In the genomic region with DNA sequence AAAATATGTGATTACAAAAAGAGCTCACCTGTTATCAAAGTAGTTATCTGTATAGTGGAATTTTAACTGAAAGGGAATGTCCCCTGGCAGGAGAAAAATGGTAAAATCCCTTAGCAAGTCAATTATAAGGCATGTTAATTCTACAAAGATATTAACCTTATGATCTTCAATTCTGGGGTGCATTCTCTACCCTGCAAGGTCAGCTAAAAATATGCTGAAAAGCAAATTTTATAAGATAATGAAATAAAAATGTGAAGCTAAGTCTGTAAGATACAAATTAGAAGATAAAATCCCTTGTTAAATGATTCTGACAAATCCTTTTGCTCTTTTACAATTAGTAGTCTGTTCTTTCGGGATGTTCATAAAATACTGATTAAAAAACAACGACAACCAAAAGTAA, we compare ENCODE assay signal across 31 cellular contexts.
"Had no signal": no experiment of that assay in that cellular context is flagged by ENCODE, and none has a peak within 500 bp of the region (broad histone marks: within the 10 kb centered on the region; RNA-seq: fewer than 3 reads in every experiment).

No MANE protein-coding gene starts in this region.

- DNase-seq: hypothalamus; immature natural killer cell; kidney; left colon; left lung; lower lobe of right lung; mammary epithelial cell; mesenchymal stem cell; naive B cell; natural killer cell; nephron progenitor cell; occipital lobe; psoas muscle; stimulated activated CD4-positive, alpha-beta T cell treated with anti-CD3 and anti-CD28 coated beads, Interleukin-12 subunit alpha, Interleukin-12 subunit beta, amount 100 ng/mL, for 4 hours; stimulated activated CD4-positive, alpha-beta T cell treated with anti-CD3 and anti-CD28 coated beads, Interleukin-15, amount 100 ng/mL, for 24 hours; stimulated activated CD4-positive, alpha-beta T cell treated with anti-CD3 and anti-CD28 coated beads, Interleukin-2, amount 100 ng/mL, for 24 hours; stimulated activated CD4-positive, alpha-beta T cell treated with anti-CD3 and anti-CD28 coated beads, Interleukin-4, amount 100 ng/mL, for 1 hour; stimulated activated naive B cell treated with anti-CD40 and anti-IgM and Interleukin-4, amounts not matched to agents 10 μg/mL and 1 μg/mL and 100 μg/mL, for 72 hours; stimulated activated naive CD8-positive, alpha-beta T cell treated with anti-CD3 and anti-CD28 coated beads, Interleukin-15, Interleukin-2, amounts not matched to agents 100 U/mL and 50 U/mL, for 24 hours; stomach; testis; thyroid gland; transverse colon; upper lobe of left lung had no signal

- H3K4me2 ChIP-seq: neural progenitor cell had no signal

- H3K27ac ChIP-seq: left lung, lower lobe of right lung, neural progenitor cell, neutrophil, parathyroid adenoma, psoas muscle, right atrium auricular region, skin epidermis, stomach, testis, thyroid gland, transverse colon, upper lobe of left lung, vagina had no signal

- H3K4me3 ChIP-seq: left lung, lower lobe of right lung, neural progenitor cell, psoas muscle, right atrium auricular region, skin epidermis, stomach, testis, thyroid gland, transverse colon, upper lobe of left lung, vagina had no signal

- H3K9me3 ChIP-seq: left lung, lower lobe of right lung, neutrophil, psoas muscle, right atrium auricular region, stomach, testis, thyroid gland, transverse colon, upper lobe of left lung, vagina had no signal

- H3K9ac ChIP-seq: neural progenitor cell, parathyroid adenoma had no signal

- ATAC-seq: left colon; left lung; lower lobe of right lung; natural killer cell; psoas muscle; sciatic nerve; stimulated activated naive CD8-positive, alpha-beta T cell treated with anti-CD3 and anti-CD28 coated beads, Interleukin-15, Interleukin-2, amounts not matched to agents 100 U/mL and 50 U/mL, for 24 hours had no signal

- H3K36me3 ChIP-seq: left lung, lower lobe of right lung, neural progenitor cell, neutrophil, right atrium auricular region, stomach, thyroid gland, transverse colon, upper lobe of left lung, vagina had no signal

- H3K27me3 ChIP-seq: left lung, neural progenitor cell, neutrophil, right atrium auricular region, stomach, testis, thyroid gland, transverse colon, upper lobe of left lung, vagina had no signal

- H2AFZ ChIP-seq: neural progenitor cell, parathyroid adenoma had no signal

- H3K4me1 ChIP-seq: lower lobe of right lung, testis, transverse colon had no signal
